Comparison of ENCODE assay signal across 2 cellular contexts in genomic region chr15:75145027-75145841, GRCh38.
TF ChIP-seq lines count a peak whose summit lies in the region.

No MANE protein-coding gene starts in this region.

TF ChIP-seq in HEK293, 187 proteins besides CTCF, POLR2A, EP300 and RAD21:
- TF ChIP-seq PATZ1 (tag by site-specific recombination; IDR thresholded peaks at IDR 0.05) (no peak), GLIS1 (tag by site-specific recombination; IDR thresholded peaks at IDR 0.05) (peak; percentile 53; the same call in 1 of the 2 replicates), MEIS1 (CRISPR knock-in tag; IDR thresholded peaks at IDR 0.05; ENCODE audit: borderline replicate concordance) (no peak)

TF ChIP-seq in K562, 482 proteins besides CTCF, POLR2A, EP300 and RAD21:
- TF ChIP-seq SREBF1 (IDR thresholded peaks at IDR 0.05; ENCODE audit: borderline replicate concordance, low read depth, low read length): no peak
- peak; percentile 54; the same call in 1 of the 2 replicates for TF ChIP-seq JUND (IDR thresholded peaks at IDR 0.05; ENCODE audit: borderline replicate concordance, low read depth, low read length)
- no peak for TF ChIP-seq JUND (tag; IDR thresholded peaks at IDR 0.05; ENCODE audit: borderline replicate concordance, low read depth, low read length)
- TF ChIP-seq ZNF57 (CRISPR knock-in tag; IDR thresholded peaks at IDR 0.05): no peak
- TF ChIP-seq, protein P1, sequence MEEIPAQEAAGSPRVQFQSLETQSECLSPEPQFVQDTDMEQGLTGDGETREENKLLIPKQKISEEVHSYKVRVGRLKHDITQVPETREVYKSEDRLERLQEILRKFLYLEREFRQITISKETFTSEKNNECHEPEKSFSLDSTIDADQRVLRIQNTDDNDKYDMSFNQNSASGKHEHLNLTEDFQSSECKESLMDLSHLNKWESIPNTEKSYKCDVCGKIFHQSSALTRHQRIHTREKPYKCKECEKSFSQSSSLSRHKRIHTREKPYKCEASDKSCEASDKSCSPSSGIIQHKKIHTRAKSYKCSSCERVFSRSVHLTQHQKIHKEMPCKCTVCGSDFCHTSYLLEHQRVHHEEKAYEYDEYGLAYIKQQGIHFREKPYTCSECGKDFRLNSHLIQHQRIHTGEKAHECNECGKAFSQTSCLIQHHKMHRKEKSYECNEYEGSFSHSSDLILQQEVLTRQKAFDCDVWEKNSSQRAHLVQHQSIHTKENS (CRISPR knock-in tag; IDR thresholded peaks at IDR 0.05): no peak
- TF ChIP-seq, protein P2, sequence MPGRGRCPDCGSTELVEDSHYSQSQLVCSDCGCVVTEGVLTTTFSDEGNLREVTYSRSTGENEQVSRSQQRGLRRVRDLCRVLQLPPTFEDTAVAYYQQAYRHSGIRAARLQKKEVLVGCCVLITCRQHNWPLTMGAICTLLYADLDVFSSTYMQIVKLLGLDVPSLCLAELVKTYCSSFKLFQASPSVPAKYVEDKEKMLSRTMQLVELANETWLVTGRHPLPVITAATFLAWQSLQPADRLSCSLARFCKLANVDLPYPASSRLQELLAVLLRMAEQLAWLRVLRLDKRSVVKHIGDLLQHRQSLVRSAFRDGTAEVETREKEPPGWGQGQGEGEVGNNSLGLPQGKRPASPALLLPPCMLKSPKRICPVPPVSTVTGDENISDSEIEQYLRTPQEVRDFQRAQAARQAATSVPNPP (IDR thresholded peaks at IDR 0.05; ENCODE audit: borderline replicate concordance, insufficient read depth, insufficient read length): no peak
- TF ChIP-seq CBX2 (IDR thresholded peaks at IDR 0.05; ENCODE audit: insufficient read depth, low read length, poor library complexity, severe bottlenecking): no peak
- no peak for TF ChIP-seq ZNF408 (CRISPR knock-in tag; IDR thresholded peaks at IDR 0.05; ENCODE audit: low read depth)
- TF ChIP-seq XRCC3 (IDR thresholded peaks at IDR 0.05): no peak
- TF ChIP-seq ATF3 (IDR thresholded peaks at IDR 0.05): 0 out of 2 replicates have a peak, but pooled peaks have one; percentile 16
- TF ChIP-seq ATF3 (CRISPR knock-in tag; conservative IDR thresholded peaks at IDR 0.05): no peak
- no peak for TF ChIP-seq KDM2B (CRISPR knock-in tag; IDR thresholded peaks at IDR 0.05)
